In the genomic region with DNA sequence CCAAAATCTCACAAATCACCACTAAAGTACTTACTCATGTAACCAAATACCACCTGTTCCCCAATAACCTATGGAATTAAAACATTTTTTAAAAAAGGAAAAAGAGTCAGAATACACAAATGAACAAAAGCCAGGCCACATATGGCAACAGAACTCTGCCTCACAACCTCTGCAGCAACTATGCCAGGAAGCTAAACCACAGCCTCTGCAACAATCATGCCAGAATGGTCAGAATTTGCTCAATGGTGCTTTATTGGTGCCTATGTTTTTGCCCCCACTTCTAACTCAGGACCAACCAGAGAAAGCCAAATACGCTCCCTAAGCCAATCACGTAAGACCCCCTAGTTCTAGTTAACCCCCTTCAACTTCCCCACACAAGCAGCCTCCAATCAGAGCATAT, we compare ENCODE assay signal across 21 cellular contexts.
A peak's percentile ranks its signal among the peaks of the same experiment; 100 is the strongest.
DNase-seq lines count a peak whose midpoint lies in the region; ATAC-seq and TF ChIP-seq lines count a peak whose summit lies in the region.
"Had no signal": no experiment of that assay in that cellular context is flagged by ENCODE, and none has a peak within 500 bp of the region (broad histone marks: within the 10 kb centered on the region; RNA-seq: fewer than 3 reads in every experiment).

No MANE protein-coding gene starts in this region.

- H3K4me3 ChIP-seq in IMR-90 (ENCODE audit: insufficient read depth, low read depth, low read length) (no peak overlapping the region), coronary artery (no peak overlapping the region)
- H3K4me3 ChIP-seq: A549 had no signal

- no peak for TF ChIP-seq POLR2A in IMR-90 (IDR thresholded peaks at IDR 0.05; ENCODE audit: low read depth, low read length)

- in situ Hi-C loops in IMR-90 (cut with MboI; ENCODE audit: low sequenced_read_pairs), result no loop called here

- H3K18ac ChIP-seq in IMR-90 (ENCODE audit: low read depth, low read length), result no peak overlapping the region

- no TSS peak for BruUV-seq in IMR-90 (replicated peaks; lab: Mats Ljungman, UMichigan)

- H4K8ac ChIP-seq in IMR-90 (ENCODE audit: low read depth in 2 of 2, low read length in 2 of 2), result peak overlapping the region in 1 of 2 experiments; percentile 53; a peak in 1 of 4 replicates

- H3K36me3 ChIP-seq in IMR-90 (ENCODE audit: control insufficient read depth, insufficient read depth, low read length), result no peaks in the 10 kb centered on the region

- H3K27me3 Mint-ChIP-seq in effector memory CD8-positive, alpha-beta T cell, result peaks cover 6 to 36% of the 10 kb centered on the region in 2 donors
- H3K27me3 Mint-ChIP-seq: CD4-positive, CD25-positive, alpha-beta regulatory T cell had no signal

- H3K9me1 ChIP-seq in IMR-90 (ENCODE audit: insufficient read depth, low read length), result peaks cover 5% of the 10 kb centered on the region; the same call in 1 of the 2 replicates

- no peak overlapping the region for H3K9ac ChIP-seq in IMR-90 (ENCODE audit: low read depth, low read length)

- peaks cover 5% of the 10 kb centered on the region for H3K4me1 ChIP-seq in IMR-90 (ENCODE audit: control insufficient read depth, insufficient read depth, low read length)
- H3K4me1 ChIP-seq: A549 had no signal

- no peak overlapping the region for H2AK9ac ChIP-seq in IMR-90 (replicated peaks; ENCODE audit: low read depth, low read length, poor library complexity)

- intact Hi-C loops in IMR-90 (cut with micrococcal nuclease), result no loop called here

- peak overlapping the region; percentile 37; the same call in 1 of the 2 replicates for H2BK20ac ChIP-seq in IMR-90 (ENCODE audit: low read depth, low read length)

- no peak overlapping the region for H3K4me3 Mint-ChIP-seq in effector memory CD8-positive, alpha-beta T cell
- H3K4me3 Mint-ChIP-seq: CD4-positive, CD25-positive, alpha-beta regulatory T cell; H9; IgD-negative memory B cell had no signal

- H2BK5ac ChIP-seq in IMR-90 (ENCODE audit: low read depth, low read length, poor library complexity, severe bottlenecking), result no peak overlapping the region

- H3K36me3 Mint-ChIP-seq in effector memory CD8-positive, alpha-beta T cell (ENCODE audit: insufficient read depth), result no peaks in the 10 kb centered on the region
- H3K36me3 Mint-ChIP-seq: CD4-positive, CD25-positive, alpha-beta regulatory T cell; IgD-negative memory B cell had no signal

- H3K9me3 ChIP-seq in IMR-90 (ENCODE audit: control insufficient read depth, insufficient read depth, low read length), result no peaks in the 10 kb centered on the region
- H3K9me3 ChIP-seq: A549, Caco-2 had no signal

- no peaks in the 10 kb centered on the region for H4K20me1 ChIP-seq in IMR-90 (ENCODE audit: insufficient read depth, low read length)

- H3K4ac ChIP-seq in IMR-90 (ENCODE audit: low read depth, low read length), result peak overlapping the region; percentile 36; the same call in 1 of the 2 replicates

- dilution Hi-C loops in IMR-90 (cut with HindIII; ENCODE audit: low sequenced_read_pairs, unreplicated experiment), result no loop called here

- no peaks in the 10 kb centered on the region for H3K79me1 ChIP-seq in IMR-90 (ENCODE audit: low read depth in 1 of 2, low read length in 2 of 2)

- no peak overlapping the region for H2AK5ac ChIP-seq in IMR-90 (ENCODE audit: low read depth, low read length)

- no peaks in the 10 kb centered on the region for H3K4me1 Mint-ChIP-seq in effector memory CD8-positive, alpha-beta T cell (ENCODE audit: low read depth in 2 of 2)
- H3K4me1 Mint-ChIP-seq: CD4-positive, CD25-positive, alpha-beta regulatory T cell; IgD-negative memory B cell had no signal

- no peak overlapping the region for H3K27ac Mint-ChIP-seq in effector memory CD8-positive, alpha-beta T cell
- H3K27ac Mint-ChIP-seq: CD4-positive, CD25-positive, alpha-beta regulatory T cell; H9; IgD-negative memory B cell had no signal

- CTCF ChIA-PET in IMR-90 (lab: Yijun Ruan, JAX), result interaction anchor here (0.8 kb wide), 1 partner anchor 11 kb away, joined by 3 read pairs; no protein-coding TSS in a partner anchor

- H2BK15ac ChIP-seq in IMR-90 (ENCODE audit: low read depth, low read length), result no peak overlapping the region

- no peak overlapping the region for H3K27ac ChIP-seq in IMR-90 (ENCODE audit: insufficient read depth, low read length)
- H3K27ac ChIP-seq in coronary artery, result no peak overlapping the region
- H3K27ac ChIP-seq: A549 had no signal

- peak overlapping the region; percentile 32; the same call in 1 of the 2 replicates for H2BK120ac ChIP-seq in IMR-90 (ENCODE audit: low read depth, low read length)

- no peak overlapping the region for H3K56ac ChIP-seq in IMR-90 (ENCODE audit: extremely low read depth, insufficient read depth, low read length)

- TF ChIP-seq CTCF in IMR-90 (conservative IDR thresholded peaks at IDR 0.05; ENCODE audit: low read depth, low read length), result no peak
- no peak for TF ChIP-seq CTCF in coronary artery (IDR thresholded peaks at IDR 0.05)

- 0 out of 2 replicates have a peak overlapping the region, but pooled peaks have one; percentile 21 for H3K14ac ChIP-seq in IMR-90 (replicated peaks; ENCODE audit: low read depth, low read length)

- POLR2A ChIA-PET in IMR-90 (lab: Charles Lee; ENCODE audit: unreplicated experiment), result no interaction called here

- H3K4me2 ChIP-seq in IMR-90 (ENCODE audit: low read depth, low read length), result no peak overlapping the region
- H3K4me2 ChIP-seq: A549 had no signal

- peak; percentile 55 for ATAC-seq in IMR-90 (ENCODE audit: low read depth)
- no peak for ATAC-seq in activated CD4-positive, CD25-positive, alpha-beta regulatory T cell treated with anti-CD3 and anti-CD28 coated beads, Interleukin-2, amount 50 U/mL, for 24 hours
- ATAC-seq in effector memory CD8-positive, alpha-beta T cell (replicated peaks), result no peak
- ATAC-seq: A549 had no signal

- peak overlapping the region; percentile 36; the same call in 1 of the 2 replicates for H3K23ac ChIP-seq in IMR-90 (ENCODE audit: low read depth, low read length)

- TF ChIP-seq RAD21 in IMR-90 (IDR thresholded peaks at IDR 0.05; ENCODE audit: low read length), result no peak

- no peaks in the 10 kb centered on the region for H3K9me3 Mint-ChIP-seq in effector memory CD8-positive, alpha-beta T cell
- H3K9me3 Mint-ChIP-seq: IgD-negative memory B cell had no signal

- peak overlapping the region; percentile 65 for H2AFZ ChIP-seq in IMR-90 (replicated peaks; ENCODE audit: low read length, poor library complexity)

- peak; percentile 29 for DNase-seq in AG08396 (ENCODE audit: low spot score)
- peak; percentile 36 for DNase-seq in IMR-90
- peak; percentile 78 for DNase-seq in astrocyte of the hippocampus (ENCODE audit: low read depth, low spot score)
- DNase-seq in glomerular visceral epithelial cell (ENCODE audit: extremely low spot score), result peak; percentile 12
- no peak for DNase-seq in HT-29 (ENCODE audit: low spot score)
- no peak for DNase-seq in effector memory CD8-positive, alpha-beta T cell
- no peak for DNase-seq in coronary artery (ENCODE audit: low spot score)
- DNase-seq: Caco-2; CD4-positive, CD25-positive, alpha-beta regulatory T cell; DMS153; H9; NCI-H1417 treated with DMSO at 0.1 percent for 48 hours; NCI-H2029; NCI-H2171; NCI-H446; NCI-H69; NK-92 treated with Interleukin-12 subunit alpha and Interleukin-12 subunit beta, amount 100 ng/mL, for 24 hours; SHP77 had no signal

- H3K27me3 ChIP-seq in IMR-90 (ENCODE audit: control insufficient read depth, insufficient read depth, low read length), result peaks cover 3% of the 10 kb centered on the region

- H4K91ac ChIP-seq in IMR-90 (ENCODE audit: insufficient read depth, low read depth, low read length), result no peak overlapping the region; the same call in 1 of the 2 replicates

- no peak overlapping the region for H4K5ac ChIP-seq in IMR-90 (ENCODE audit: low read depth, low read length)

- 62% methylated on average over 2 of the region's 2 CpGs; no CpG with 5 or more reads in 1 of the 2 experiments for WGBS in IMR-90 (ENCODE audit: extremely low coverage in 2 of 2, insufficient read length in 1 of 2), 2 experiments

TF ChIP-seq in IMR-90, 13 proteins besides CTCF, POLR2A, EP300 and RAD21:
- TF ChIP-seq MAZ (IDR thresholded peaks at IDR 0.05; ENCODE audit: borderline replicate concordance, low read depth, low read length) (no peak), BHLHE40 (IDR thresholded peaks at IDR 0.05; ENCODE audit: low read depth, low read length) (no peak), CEBPB (IDR thresholded peaks at IDR 0.05; ENCODE audit: low read depth, low read length) (no peak)
- TF ChIP-seq, protein P1, sequence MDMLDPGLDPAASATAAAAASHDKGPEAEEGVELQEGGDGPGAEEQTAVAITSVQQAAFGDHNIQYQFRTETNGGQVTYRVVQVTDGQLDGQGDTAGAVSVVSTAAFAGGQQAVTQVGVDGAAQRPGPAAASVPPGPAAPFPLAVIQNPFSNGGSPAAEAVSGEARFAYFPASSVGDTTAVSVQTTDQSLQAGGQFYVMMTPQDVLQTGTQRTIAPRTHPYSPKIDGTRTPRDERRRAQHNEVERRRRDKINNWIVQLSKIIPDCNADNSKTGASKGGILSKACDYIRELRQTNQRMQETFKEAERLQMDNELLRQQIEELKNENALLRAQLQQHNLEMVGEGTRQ (IDR thresholded peaks at IDR 0.05; ENCODE audit: low read depth, low read length), result no peak

Comparison
In these comparisons a context has a peak if more than half of its experiments do, and no peak if none do; other contexts are left out.
1. DNase-seq: peak in AG08396 (single experiment), IMR-90 (single experiment), astrocyte of the hippocampus (single experiment) and glomerular visceral epithelial cell (single experiment); none in HT-29 (single experiment), effector memory CD8-positive, alpha-beta T cell (0 of 3) and coronary artery (single experiment).